ENCODE assay signal across 7 cellular contexts in the genomic region with DNA sequence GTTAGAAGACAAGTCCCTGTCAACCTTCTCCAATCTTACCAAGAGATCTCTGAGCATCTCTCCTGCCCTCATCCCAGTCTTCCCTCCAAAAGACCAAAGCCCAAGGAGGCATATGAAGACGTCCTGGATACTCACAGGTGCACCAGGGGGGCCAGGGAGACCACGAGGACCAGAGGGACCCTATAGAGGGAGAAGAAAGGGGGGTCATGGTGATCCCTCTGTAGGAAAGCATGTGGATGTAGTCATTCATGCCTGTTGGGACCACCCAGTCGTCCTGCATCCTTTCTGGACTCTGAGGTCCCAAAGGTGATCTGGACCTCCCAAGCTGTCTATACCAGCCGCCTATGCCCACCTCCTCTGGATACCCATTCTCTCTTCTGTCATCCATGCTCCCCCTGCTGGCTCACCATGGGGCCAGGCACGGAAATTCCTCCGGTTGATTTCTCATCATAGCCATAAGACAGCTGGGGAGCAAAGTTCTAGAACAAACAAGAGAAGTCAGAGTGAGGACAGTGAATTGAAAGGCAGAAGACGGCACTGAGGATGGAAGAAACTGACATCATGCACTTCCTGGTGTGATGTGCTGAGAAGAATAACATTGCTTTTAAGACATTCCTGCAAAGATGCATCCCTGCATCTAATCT. TPM values are rescaled to one million over a fixed set of nuclear protein-coding genes. Genes with fewer than 3 reads are reported as not detected.
DNase-seq lines count a peak whose midpoint lies in the region; ATAC-seq and TF ChIP-seq lines count a peak whose summit lies in the region.

No MANE protein-coding gene starts in this region.

- H3K27ac Mint-ChIP-seq in activated CD4-positive, alpha-beta T cell treated with anti-CD3 and anti-CD28 coated beads for 36 hours = no peak overlapping the region

- CTCF ChIA-PET in activated CD4-positive, alpha-beta T cell treated with anti-CD3 and anti-CD28 coated beads for 36 hours (lab: Charles Lee) = interaction anchor here (0.6 to 2.0 kb wide), 11 partner anchors 23 to 437 kb away, joined by 3 to 8 read pairs (median 3); a partner anchor contains a TSS

- H3K27me3 Mint-ChIP-seq in activated CD4-positive, alpha-beta T cell treated with anti-CD3 and anti-CD28 coated beads for 36 hours = peaks cover 29% of the 10 kb centered on the region

- no peak for ATAC-seq in activated CD4-positive, alpha-beta T cell treated with anti-CD3 and anti-CD28 coated beads for 36 hours
- ATAC-seq in mucosa of descending colon (peak; percentile 27), HG03378 (IDR thresholded peaks at IDR 0.05; ENCODE audit: unreplicated experiment) (no peak)

- TF ChIP-seq CTCF in GM12874 (IDR thresholded peaks at IDR 0.05; ENCODE audit: insufficient read depth, low read depth, low read length) (peak; percentile 83), mucosa of descending colon (IDR thresholded peaks at IDR 0.05) (peak; percentile 22)

- no peaks in the 10 kb centered on the region for H3K36me3 Mint-ChIP-seq in activated CD4-positive, alpha-beta T cell treated with anti-CD3 and anti-CD28 coated beads for 36 hours (ENCODE audit: low read depth)

- peak overlapping the region; percentile 20 for H3K4me3 Mint-ChIP-seq in activated CD4-positive, alpha-beta T cell treated with anti-CD3 and anti-CD28 coated beads for 36 hours

- peaks cover 16% of the 10 kb centered on the region for H3K4me1 Mint-ChIP-seq in activated CD4-positive, alpha-beta T cell treated with anti-CD3 and anti-CD28 coated beads for 36 hours

- no peak overlapping the region for H3K4me3 ChIP-seq in mucosa of descending colon

- peaks cover 26% of the 10 kb centered on the region for H3K4me1 ChIP-seq in mucosa of descending colon (ENCODE audit: low read depth)

- POLR2A ChIA-PET in activated CD4-positive, alpha-beta T cell treated with anti-CD3 and anti-CD28 coated beads for 36 hours (lab: Charles Lee) = no interaction called here

- DNase-seq in NCI-H1694 treated with DMSO at 0.1 percent for 48 hours (lab: John Stamatoyannopoulos, UW) = peak; percentile 53
- peak; percentile 83 for DNase-seq in activated CD4-positive, alpha-beta T cell treated with anti-CD3 and anti-CD28 coated beads for 36 hours
- DNase-seq in dermis blood vessel endothelial cell = peak; percentile 81
- DNase-seq in mucosa of descending colon = peak; percentile 52 to 84 (median 77)
- peak; percentile 37 for DNase-seq in stimulated activated naive CD4-positive, alpha-beta T cell treated with Interleukin-2 at 50 U/mL for 16 hours (lab: John Stamatoyannopoulos, UW)

- H3K9me3 Mint-ChIP-seq in activated CD4-positive, alpha-beta T cell treated with anti-CD3 and anti-CD28 coated beads for 36 hours (ENCODE audit: low read depth) = no peaks in the 10 kb centered on the region

- intact Hi-C loops in activated CD4-positive, alpha-beta T cell treated with anti-CD3 and anti-CD28 coated beads for 36 hours (cut with DNase I, micrococcal nuclease) = loop anchor here (1.0 kb wide), 2 partner anchors 29 to 81 kb away; no protein-coding TSS in a partner anchor
- intact Hi-C loops in mucosa of descending colon (cut with DNase I, micrococcal nuclease) = no loop called here

- H3K36me3 ChIP-seq in mucosa of descending colon (ENCODE audit: low read depth) = no peaks in the 10 kb centered on the region

- H3K9me3 ChIP-seq in mucosa of descending colon = no peaks in the 10 kb centered on the region

RNA-seq across cellular contexts. Expression of a gene that starts 3.3 kb away (rescaled TPM):
- under 1 TPM; 0.55 to 0.70 TPM for total RNA-seq in activated CD4-positive, alpha-beta T cell treated with anti-CD3 and anti-CD28 coated beads for 36 hours
- total RNA-seq in dermis blood vessel endothelial cell (4.2 and 12.6 TPM in 2 replicates), mucosa of descending colon (100 to 1,000 TPM in 2 of 3 donors, 10 to 100 TPM in 1; 53.0 to 248 (median 160) TPM)

RNA-seq across cellular contexts. Expression of a gene that starts 32.3 kb away (rescaled TPM):
- total RNA-seq in activated CD4-positive, alpha-beta T cell treated with anti-CD3 and anti-CD28 coated beads for 36 hours = under 1 TPM in 1 of 2 experiments, not detected in 1; 0.26 TPM
- not detected in 2 replicates for total RNA-seq in dermis blood vessel endothelial cell
- 10 to 100 TPM in 1 of 3 donors, 1 to 10 TPM in 1, under 1 TPM in 1; 0.64 to 30.7 (median 6.8) TPM for total RNA-seq in mucosa of descending colon

RNA-seq across cellular contexts. Expression of a gene that starts 47.7 kb away (rescaled TPM):
- total RNA-seq in activated CD4-positive, alpha-beta T cell treated with anti-CD3 and anti-CD28 coated beads for 36 hours = 10 to 100 TPM; 61.1 to 64.0 TPM
- total RNA-seq in dermis blood vessel endothelial cell = 35.2 and 45.8 TPM in 2 replicates
- 10 to 100 TPM; 27.3 to 47.5 (median 33.1) TPM for total RNA-seq in mucosa of descending colon

Comparison
In these comparisons a context has a peak if more than half of its experiments do, and no peak if none do; other contexts are left out.
1. intact Hi-C loops: an anchor here in activated CD4-positive, alpha-beta T cell treated with anti-CD3 and anti-CD28 coated beads for 36 hours (1.0 kb wide); none called in mucosa of descending colon.